17 cellular contexts compared by ENCODE assay signal in genomic region chr7:95917622-95918021, GRCh38.
DNase-seq lines count a peak whose midpoint lies in the region; ATAC-seq and TF ChIP-seq lines count a peak whose summit lies in the region.
"Had no signal": no experiment of that assay in that cellular context is flagged by ENCODE, and none has a peak within 500 bp of the region (broad histone marks: within the 10 kb centered on the region; RNA-seq: fewer than 3 reads in every experiment).

No MANE protein-coding gene starts in this region.

- DNase-seq in natural killer cell = no peak
- no peak for DNase-seq in natural killer cell treated with Interleukin-12 subunit alpha and Interleukin-12 subunit beta and Interleukin-15 and Interleukin-18, amount 100 ng/mL, for 72 hours (ENCODE audit: low spot score)
- DNase-seq in fibroblast of peridontal ligament (ENCODE audit: extremely low read depth) = peak; percentile 38
- no peak for DNase-seq in trophoblast cell
- DNase-seq in RWPE1 (ENCODE audit: low spot score) = no peak
- DNase-seq in midbrain (lab: John Stamatoyannopoulos, UW) = no peak
- DNase-seq: DMS153, H7, Kasumi-1, NCI-H1436, NCI-H2081 treated with DMSO at 0.1 percent for 48 hours, NCI-H226, Peyer's patch, SHP77 had no signal

- H3K9ac ChIP-seq in mucosa of stomach (ENCODE audit: low read length) = peak overlapping the region; percentile 16
- H3K9ac ChIP-seq in trophoblast cell (ENCODE audit: low read length) = no peak overlapping the region

- no peak overlapping the region for H4K91ac ChIP-seq in trophoblast cell (ENCODE audit: low read depth, low read length)

- H2AK5ac ChIP-seq in trophoblast cell (ENCODE audit: low read length) = no peak overlapping the region

- peaks cover 6% of the 10 kb centered on the region in 2 donors for H3K27me3 Mint-ChIP-seq in natural killer cell (ENCODE audit: low read depth in 2 of 2)
- H3K27me3 Mint-ChIP-seq in natural killer cell treated with Interleukin-12 subunit alpha and Interleukin-12 subunit beta and Interleukin-15 and Interleukin-18, amount 100 ng/mL, for 72 hours = peaks cover 0 to 10% of the 10 kb centered on the region in 2 donors

- H3K4me2 ChIP-seq in trophoblast cell (ENCODE audit: low read length) = no peak overlapping the region

- H3K27ac Mint-ChIP-seq in natural killer cell = no peak overlapping the region
- H3K27ac Mint-ChIP-seq in natural killer cell treated with Interleukin-12 subunit alpha and Interleukin-12 subunit beta and Interleukin-15 and Interleukin-18, amount 100 ng/mL, for 72 hours = no peak overlapping the region

- H3K9me3 ChIP-seq in mucosa of stomach (ENCODE audit: control insufficient read depth, low read length) = no peaks in the 10 kb centered on the region
- no peaks in the 10 kb centered on the region for H3K9me3 ChIP-seq in trophoblast cell (ENCODE audit: insufficient read depth, low read depth, low read length)
- H3K9me3 ChIP-seq: Peyer's patch had no signal

- peaks cover 11 to 14% of the 10 kb centered on the region in 2 donors for H3K4me1 Mint-ChIP-seq in natural killer cell
- peaks cover 5 to 6% of the 10 kb centered on the region in 2 donors for H3K4me1 Mint-ChIP-seq in natural killer cell treated with Interleukin-12 subunit alpha and Interleukin-12 subunit beta and Interleukin-15 and Interleukin-18, amount 100 ng/mL, for 72 hours (ENCODE audit: low read depth in 2 of 2)

- H4K8ac ChIP-seq in trophoblast cell (ENCODE audit: low read depth, low read length) = no peak overlapping the region

- no peaks in the 10 kb centered on the region for H3K9me3 Mint-ChIP-seq in natural killer cell
- H3K9me3 Mint-ChIP-seq in natural killer cell treated with Interleukin-12 subunit alpha and Interleukin-12 subunit beta and Interleukin-15 and Interleukin-18, amount 100 ng/mL, for 72 hours = no peaks in the 10 kb centered on the region

- no peak for ATAC-seq in natural killer cell
- ATAC-seq in natural killer cell treated with Interleukin-12 subunit alpha and Interleukin-12 subunit beta and Interleukin-15 and Interleukin-18, amount 100 ng/mL, for 72 hours = no peak
- ATAC-seq in GM21576 (IDR thresholded peaks at IDR 0.05; ENCODE audit: unreplicated experiment) = no peak

- H3K18ac ChIP-seq in trophoblast cell (ENCODE audit: low read length) = no peak overlapping the region

- WGBS in trophoblast cell (ENCODE audit: extremely low coverage, insufficient coverage, insufficient read length) = no CpG with 5 or more reads among the region's 8 CpGs

- POLR2A ChIA-PET in RWPE1 (lab: Yijun Ruan, JAX; ENCODE audit: low non-redundant PET) = no interaction called here

- no peak overlapping the region for H3K14ac ChIP-seq in trophoblast cell (ENCODE audit: low read length)

- no peak overlapping the region for H2BK120ac ChIP-seq in trophoblast cell (ENCODE audit: insufficient read depth, low read length, poor library complexity)

- peaks cover 11% of the 10 kb centered on the region for H3K4me1 ChIP-seq in mucosa of stomach (ENCODE audit: control insufficient read depth, insufficient read depth, low read length)
- H3K4me1 ChIP-seq in trophoblast cell (ENCODE audit: control insufficient read depth in 1 of 2, insufficient read depth in 2 of 2, low read length in 2 of 2) = no peaks in the 10 kb centered on the region
- H3K4me1 ChIP-seq: Peyer's patch had no signal

- H3K36me3 Mint-ChIP-seq in natural killer cell = no peaks in the 10 kb centered on the region
- no peaks in the 10 kb centered on the region for H3K36me3 Mint-ChIP-seq in natural killer cell treated with Interleukin-12 subunit alpha and Interleukin-12 subunit beta and Interleukin-15 and Interleukin-18, amount 100 ng/mL, for 72 hours

- H3K36me3 ChIP-seq in mucosa of stomach (ENCODE audit: control insufficient read depth, insufficient read depth, low read length) = no peaks in the 10 kb centered on the region
- no peaks in the 10 kb centered on the region for H3K36me3 ChIP-seq in trophoblast cell (ENCODE audit: control insufficient read depth in 1 of 2, insufficient read depth in 2 of 2, low read length in 2 of 2)
- H3K36me3 ChIP-seq: Peyer's patch had no signal

- H3K27me3 ChIP-seq in mucosa of stomach (ENCODE audit: control insufficient read depth, insufficient read depth, low read length) = no peaks in the 10 kb centered on the region
- no peaks in the 10 kb centered on the region for H3K27me3 ChIP-seq in trophoblast cell (ENCODE audit: insufficient read depth, low read length)
- H3K27me3 ChIP-seq: Peyer's patch had no signal

- H3K4me3 Mint-ChIP-seq in natural killer cell = peak overlapping the region; percentile 49
- no peak overlapping the region for H3K4me3 Mint-ChIP-seq in natural killer cell treated with Interleukin-12 subunit alpha and Interleukin-12 subunit beta and Interleukin-15 and Interleukin-18, amount 100 ng/mL, for 72 hours

- no peak overlapping the region for H3K4ac ChIP-seq in trophoblast cell (ENCODE audit: low read depth, low read length)

- no peaks in the 10 kb centered on the region for H3K79me2 ChIP-seq in trophoblast cell (ENCODE audit: control insufficient read depth, insufficient read depth, low read length, poor library complexity)

- no peak overlapping the region for H2BK5ac ChIP-seq in trophoblast cell (ENCODE audit: low read depth, low read length, poor library complexity)

- H2BK12ac ChIP-seq in trophoblast cell (ENCODE audit: low read length) = no peak overlapping the region

- CTCF ChIA-PET in RWPE1 (lab: Yijun Ruan, JAX) = interaction anchor here (1.2 to 2.4 kb wide), 2 partner anchors 8 to 1110 kb away, joined by 3 to 9 read pairs; no protein-coding TSS in a partner anchor

- no peak overlapping the region for H2AFZ ChIP-seq in trophoblast cell (ENCODE audit: insufficient read depth, low read length, poor library complexity)

- H3K79me1 ChIP-seq in trophoblast cell (ENCODE audit: low read length) = no peaks in the 10 kb centered on the region

- TF ChIP-seq CTCF in natural killer cell (IDR thresholded peaks at IDR 0.05) (no peak), RWPE1 (conservative IDR thresholded peaks at IDR 0.05; ENCODE audit: low read depth) (no peak)

- no peak overlapping the region for H3K4me3 ChIP-seq in mucosa of stomach (ENCODE audit: low read length)
- H3K4me3 ChIP-seq in trophoblast cell (ENCODE audit: low read depth, low read length) = no peak overlapping the region
- H3K4me3 ChIP-seq: Peyer's patch had no signal

- intact Hi-C loops in natural killer cell (cut with micrococcal nuclease) = loop anchor here (2.0 kb wide), 1 partner anchor 1915 kb away; no protein-coding TSS in a partner anchor

- no peak overlapping the region for H3K27ac ChIP-seq in trophoblast cell (ENCODE audit: low read depth, low read length)
- no peak overlapping the region for H3K27ac ChIP-seq in RWPE1
- H3K27ac ChIP-seq: C4-2B, Peyer's patch had no signal

- no peak overlapping the region for H4K12ac ChIP-seq in trophoblast cell (ENCODE audit: low read depth, low read length)

- no peak overlapping the region for H3K23ac ChIP-seq in trophoblast cell (ENCODE audit: low read length)
